ENCODE assay signal across 8 cellular contexts in the genomic region with DNA sequence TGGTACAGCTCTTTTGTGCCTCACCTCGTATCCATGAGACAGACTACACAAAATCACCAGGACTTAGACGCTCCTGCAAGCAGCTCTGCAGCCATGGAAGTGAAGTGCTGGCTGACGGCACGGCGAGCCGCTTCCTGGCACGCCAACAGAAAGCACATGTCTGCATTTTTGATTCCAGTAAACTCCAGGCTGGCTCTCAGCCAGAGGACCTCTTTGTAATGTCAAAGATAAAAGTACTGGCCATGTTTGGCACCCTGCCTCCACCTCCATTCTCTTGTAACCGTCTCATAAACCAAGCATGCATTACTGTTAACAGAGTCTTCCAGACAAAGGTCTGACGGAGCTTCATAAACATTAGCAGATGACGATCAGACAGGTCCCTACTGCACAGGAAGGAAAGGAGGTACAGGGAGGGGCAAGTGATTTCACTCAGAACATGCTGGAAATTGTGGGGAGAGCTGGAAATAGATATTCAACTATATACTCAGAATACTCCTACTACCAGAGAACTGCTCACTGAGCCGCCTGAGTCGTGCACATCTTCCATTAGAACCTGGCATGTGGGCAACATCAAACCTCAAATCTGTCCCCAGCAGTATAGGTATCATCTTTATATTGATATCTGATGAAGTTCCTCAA.
DNase-seq lines count a peak whose midpoint lies in the region; ATAC-seq and TF ChIP-seq lines count a peak whose summit lies in the region.

No MANE protein-coding gene starts in this region.

- no peak for TF ChIP-seq CTCF in AG09309 (IDR thresholded peaks at IDR 0.05; ENCODE audit: control insufficient read depth, insufficient read depth, low read depth, low read length, missing control alignments)
- no peak for TF ChIP-seq CTCF in chondrocyte (IDR thresholded peaks at IDR 0.05)
- TF ChIP-seq CTCF in WTC11 (IDR thresholded peaks at IDR 0.05) = no peak

- CTCF ChIA-PET in WTC11 (lab: Charles Lee) = interaction anchor here (1.3 to 5.0 kb wide), 2 partner anchors 14 to 19 kb away, joined by 3 to 29 read pairs; no protein-coding TSS in a partner anchor

- no peaks in the 10 kb centered on the region for H3K27me3 Mint-ChIP-seq in chondrocyte (ENCODE audit: low read depth)
- no peaks in the 10 kb centered on the region for H3K27me3 Mint-ChIP-seq in WTC11 (ENCODE audit: low read depth)

- H3K36me3 Mint-ChIP-seq in chondrocyte (ENCODE audit: low read depth) = no peaks in the 10 kb centered on the region
- H3K36me3 Mint-ChIP-seq in WTC11 = no peaks in the 10 kb centered on the region

- H3K27ac Mint-ChIP-seq in chondrocyte (ENCODE audit: unreplicated experiment) = peak overlapping the region; percentile 91
- no peak overlapping the region for H3K27ac Mint-ChIP-seq in WTC11

- H3K4me3 ChIP-seq in AG09309 (ENCODE audit: control insufficient read depth, low read depth, low read length) = no peak overlapping the region

- H3K4me1 Mint-ChIP-seq in chondrocyte (ENCODE audit: low read depth) = peaks cover 61% of the 10 kb centered on the region
- no peaks in the 10 kb centered on the region for H3K4me1 Mint-ChIP-seq in WTC11

- no peak for ATAC-seq in WTC11

- DNase-seq in AG09309 (ENCODE audit: low read depth) (peak; percentile 100), NCI-H2081 (lab: John Stamatoyannopoulos, UW) (peak; percentile 55 to 84), chondrocyte (ENCODE audit: low spot score) (no peak), lung microvascular endothelial cell (ENCODE audit: low read depth in 2 of 2) (peak; percentile 93 to 97), WTC11 (ENCODE audit: low spot score) (no peak), GM19238 (ENCODE audit: insufficient read length, low spot score) (no peak)
- no peak for DNase-seq in activated CD4-positive, CD25-positive, alpha-beta regulatory T cell treated with anti-CD3 and anti-CD28 coated beads, Interleukin-2, amount 50 U/mL, for 72 hours
- no peak for DNase-seq in activated CD4-positive, alpha-beta T cell treated with anti-CD3 and anti-CD28 coated beads for 48 hours

- POLR2A ChIA-PET in WTC11 (lab: Charles Lee) = no interaction called here

- H3K4me3 Mint-ChIP-seq in chondrocyte (ENCODE audit: unreplicated experiment) (peak overlapping the region; percentile 24), WTC11 (no peak overlapping the region)

- H3K9me3 Mint-ChIP-seq in chondrocyte (ENCODE audit: low read depth) (no peaks in the 10 kb centered on the region), WTC11 (no peaks in the 10 kb centered on the region)

TF ChIP-seq in WTC11, 78 proteins besides CTCF, POLR2A, EP300 and RAD21:
- TF ChIP-seq NFE2L1 (CRISPR knock-in tag; IDR thresholded peaks at IDR 0.05) = no peak

Comparison
In these comparisons a context has a peak if more than half of its experiments do, and no peak if none do; other contexts are left out.
1. DNase-seq: peak in AG09309 (single experiment), NCI-H2081 (2 of 2) and lung microvascular endothelial cell (2 of 2); none in chondrocyte (single experiment), WTC11 (single experiment), activated CD4-positive, CD25-positive, alpha-beta regulatory T cell treated with anti-CD3 and anti-CD28 coated beads, Interleukin-2, amount 50 U/mL, for 72 hours (single experiment), GM19238 (single experiment) and activated CD4-positive, alpha-beta T cell treated with anti-CD3 and anti-CD28 coated beads for 48 hours (single experiment).